In genomic region chr21:32826317-32827167, GRCh38 we compare ENCODE assay signal across 1 cellular context.
TF ChIP-seq lines count a peak whose summit lies in the region.

No MANE protein-coding gene starts in this region.

TF ChIP-seq in GM23338, 12 proteins besides CTCF, POLR2A, EP300 and RAD21 (continued from another document):
- TF ChIP-seq REST (IDR thresholded peaks at IDR 0.05; ENCODE audit: unreplicated experiment), result no peak
